8 cellular contexts compared by ENCODE assay signal in the genomic region with DNA sequence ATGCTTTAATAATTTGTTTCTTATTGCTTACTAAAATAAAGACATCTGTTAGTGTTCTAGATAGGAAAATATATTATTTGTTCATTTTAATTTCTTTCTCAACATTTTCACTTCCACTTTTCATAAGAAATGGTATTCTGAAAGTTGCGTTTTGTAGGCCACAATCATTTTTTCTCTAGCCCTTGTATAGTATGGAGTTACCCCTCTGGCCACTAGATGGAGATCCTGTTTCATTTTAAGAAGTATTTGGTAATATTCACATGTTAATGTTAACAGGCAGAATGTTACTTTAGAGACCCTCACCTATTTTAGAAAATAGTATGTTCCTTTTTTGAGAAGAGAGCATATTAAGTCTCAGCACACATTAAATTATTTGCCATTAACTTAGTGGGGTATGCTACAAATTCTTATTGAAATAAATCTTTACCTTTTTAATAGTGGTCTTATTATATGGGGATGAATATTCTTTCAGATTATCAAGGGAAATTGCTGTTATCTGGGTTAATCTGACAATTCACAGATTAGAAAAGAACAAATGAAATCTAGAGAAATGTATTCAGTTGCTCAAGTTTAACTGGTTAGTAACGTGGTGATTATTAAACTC.
A peak's percentile ranks its signal among the peaks of the same experiment; 100 is the strongest.
DNase-seq lines count a peak whose midpoint lies in the region; ATAC-seq and TF ChIP-seq lines count a peak whose summit lies in the region.

No MANE protein-coding gene starts in this region.

- TF ChIP-seq CTCF in fibroblast of the aortic adventitia (IDR thresholded peaks at IDR 0.05; ENCODE audit: insufficient read depth, low read length), result peak; percentile 84

- peak; percentile 86 for ATAC-seq in GM21576 (IDR thresholded peaks at IDR 0.05; ENCODE audit: unreplicated experiment)

- no peak overlapping the region for H3K4me3 ChIP-seq in Jurkat, Clone E6-1 (ENCODE audit: low read length)
- H3K4me3 ChIP-seq in fibroblast of the aortic adventitia (ENCODE audit: low read depth, low read length), result no peak overlapping the region

- DNase-seq in NCI-H2029 (lab: John Stamatoyannopoulos, UW), result peak; percentile 5
- no peak for DNase-seq in NCI-H2029 treated with DMSO at 0.1 percent for 48 hours (lab: John Stamatoyannopoulos, UW)
- DNase-seq in Jurkat, Clone E6-1 (ENCODE audit: low read depth, low spot score), result peak; percentile 32
- DNase-seq in SKM-1 treated with dmso at 0.1 percent for 144 hours (lab: John Stamatoyannopoulos, UW; ENCODE audit: unreplicated experiment), result peak; percentile 47
- peak; percentile 74 for DNase-seq in fibroblast of the aortic adventitia (ENCODE audit: low read depth)
- DNase-seq in pons (ENCODE audit: low spot score), result peak; percentile 80
- DNase-seq in NCI-H226, result no peak

Comparison
In these comparisons a context has a peak if more than half of its experiments do, and no peak if none do; other contexts are left out.
1. DNase-seq: peak in NCI-H2029 (single experiment), Jurkat, Clone E6-1 (single experiment), SKM-1 treated with dmso at 0.1 percent for 144 hours (single experiment), fibroblast of the aortic adventitia (single experiment) and pons (single experiment); none in NCI-H2029 treated with DMSO at 0.1 percent for 48 hours (single experiment) and NCI-H226 (single experiment).